In the genomic region with DNA sequence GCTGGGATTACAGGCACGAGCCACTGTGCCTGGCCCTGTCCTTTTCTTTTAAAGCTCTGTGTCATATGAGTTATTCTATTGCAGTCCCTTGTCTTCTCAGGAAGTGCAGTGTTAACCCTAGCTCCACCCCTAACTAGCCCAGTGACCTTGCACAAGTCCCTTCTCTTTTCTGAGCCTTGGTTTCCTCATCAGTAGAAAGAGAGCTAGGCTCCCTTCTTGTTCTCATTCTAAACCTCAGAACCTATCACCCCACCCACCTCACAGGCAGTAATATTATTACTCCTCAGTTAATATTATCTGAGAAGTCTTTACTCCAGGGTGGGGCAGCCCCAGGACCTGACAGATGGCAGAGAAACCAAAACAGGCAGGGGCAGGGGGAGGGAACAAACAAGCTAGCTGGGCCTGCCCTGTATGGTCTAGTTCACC, we compare ENCODE assay signal across 8 cellular contexts. TPM values are rescaled to one million over a fixed set of nuclear protein-coding genes. Genes with fewer than 3 reads are reported as not detected.
DNase-seq lines count a peak whose midpoint lies in the region; ATAC-seq and TF ChIP-seq lines count a peak whose summit lies in the region.

No MANE protein-coding gene starts in this region.

- H3K4me1 ChIP-seq in prostate gland (replicated peaks) = no peaks in the 10 kb centered on the region

- no peaks in the 10 kb centered on the region for H3K9me3 ChIP-seq in prostate gland

- peak overlapping the region; percentile 97 to 99 for H3K27ac Mint-ChIP-seq in activated naive CD4-positive, alpha-beta T cell treated with anti-CD3 and anti-CD28 coated beads, Interleukin-2, amount 50 U/mL, for 72 hours

- H3K36me3 Mint-ChIP-seq in activated naive CD4-positive, alpha-beta T cell treated with anti-CD3 and anti-CD28 coated beads, Interleukin-2, amount 50 U/mL, for 72 hours = peaks cover 25 to 37% of the 10 kb centered on the region in 2 donors

- no peaks in the 10 kb centered on the region for H3K9me3 Mint-ChIP-seq in activated naive CD4-positive, alpha-beta T cell treated with anti-CD3 and anti-CD28 coated beads, Interleukin-2, amount 50 U/mL, for 72 hours

- TF ChIP-seq POLR2A in prostate gland (IDR thresholded peaks at IDR 0.05) = no peak

- no peaks in the 10 kb centered on the region for H3K36me3 ChIP-seq in prostate gland

- H3K4me3 ChIP-seq in GM12864 (ENCODE audit: low read depth, low read length) = no peak overlapping the region; the same call in 1 of the 2 replicates
- no peak overlapping the region for H3K4me3 ChIP-seq in prostate gland

- 64% methylated on average over 1 of the region's 1 CpG for WGBS in prostate gland

- no peak for TF ChIP-seq CTCF in GM12864 (IDR thresholded peaks at IDR 0.05; ENCODE audit: low read depth, low read length, missing control alignments)
- TF ChIP-seq CTCF in prostate gland (IDR thresholded peaks at IDR 0.05) = no peak

- ATAC-seq in GM19468 (IDR thresholded peaks at IDR 0.05; ENCODE audit: extremely low read depth, unreplicated experiment) (peak; percentile 20), HG03460 (IDR thresholded peaks at IDR 0.05; ENCODE audit: unreplicated experiment) (peak; percentile 51)
- ATAC-seq in activated naive CD4-positive, alpha-beta T cell treated with anti-CD3 and anti-CD28 coated beads, Interleukin-2, amount 50 U/mL, for 72 hours = peak; percentile 25 to 52

- H3K27ac ChIP-seq in prostate gland = no peak overlapping the region

- intact Hi-C loops in prostate gland (cut with DNase I) = no loop called here

- DNase-seq in GM12864 (ENCODE audit: low read depth) (peak; percentile 78), NCI-H146 treated with DMSO at 0.1 percent for 48 hours (lab: John Stamatoyannopoulos, UW; ENCODE audit: unreplicated experiment) (no peak), prostate gland (ENCODE audit: low spot score) (no peak), cerebellum (ENCODE audit: low spot score) (no peak)
- DNase-seq in activated naive CD4-positive, alpha-beta T cell treated with anti-CD3 and anti-CD28 coated beads, Interleukin-2, amount 50 U/mL, for 72 hours (ENCODE audit: low spot score in 2 of 2) = no peak
- no peak for DNase-seq in activated CD8-positive, alpha-beta memory T cell treated with anti-CD3 and anti-CD28 coated beads for 24 hours

- no peaks in the 10 kb centered on the region for H3K27me3 ChIP-seq in prostate gland (replicated peaks; ENCODE audit: insufficient read depth)

RNA-seq across cellular contexts. Expression of a gene that starts 7.2 kb away (rescaled TPM):
- 100 to 1,000 TPM; 335 to 493 TPM for total RNA-seq in activated naive CD4-positive, alpha-beta T cell treated with anti-CD3 and anti-CD28 coated beads, Interleukin-2, amount 50 U/mL, for 72 hours
- total RNA-seq in prostate gland (10 to 100 TPM; 17.8 to 25.2 TPM), cerebellum (94.8 TPM)
